8 cellular contexts compared by ENCODE assay signal in the genomic region with DNA sequence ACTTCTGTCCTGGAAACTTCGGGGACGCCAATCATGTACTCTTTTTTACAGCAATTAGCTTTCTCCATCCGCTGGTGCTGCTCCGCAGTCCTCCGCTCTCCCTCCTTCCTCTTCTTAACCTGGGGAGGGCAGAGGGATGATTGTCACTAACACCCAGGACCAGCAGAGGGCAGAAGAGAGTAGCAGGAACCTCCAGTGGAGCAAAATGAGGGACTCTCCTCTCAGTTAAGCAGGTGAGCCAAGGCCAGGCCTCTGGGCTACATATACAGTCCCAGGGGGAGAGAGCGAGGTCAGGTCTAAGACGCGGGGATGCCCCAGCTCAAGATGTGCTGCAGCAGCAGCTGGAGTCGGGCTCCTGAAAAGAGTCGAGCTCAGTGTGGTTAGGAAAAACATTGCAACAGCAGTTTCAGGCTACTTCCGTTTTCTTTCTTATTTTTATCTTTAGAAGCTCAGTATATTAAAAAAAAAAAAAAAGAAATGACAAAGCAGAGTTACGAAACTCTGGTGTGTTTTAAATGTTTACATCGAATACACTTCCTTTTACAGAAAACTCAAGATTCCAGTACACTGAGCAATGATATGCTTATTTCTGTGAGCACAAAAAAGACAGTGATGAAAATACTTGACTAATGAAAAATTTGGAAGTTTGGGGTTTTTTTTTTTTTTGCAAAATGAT. TPM values are rescaled to one million over a fixed set of nuclear protein-coding genes. Genes with fewer than 3 reads are reported as not detected.
A peak's percentile ranks its signal among the peaks of the same experiment; 100 is the strongest.
DNase-seq lines count a peak whose midpoint lies in the region; ATAC-seq and TF ChIP-seq lines count a peak whose summit lies in the region.

No MANE protein-coding gene starts in this region.

- peak; percentile 93 for TF ChIP-seq CTCF in BJ (IDR thresholded peaks at IDR 0.05; ENCODE audit: insufficient read depth, low read depth, low read length)

- peak overlapping the region; percentile 25 for H3K27ac Mint-ChIP-seq in central memory CD8-positive, alpha-beta T cell (ENCODE audit: low read depth)

- DNase-seq in BJ (ENCODE audit: low read depth) (no peak), NCI-H446 (lab: John Stamatoyannopoulos, UW) (peak; percentile 23 to 59), left kidney (ENCODE audit: low read depth, low spot score) (peak; percentile 91)
- DNase-seq in activated CD4-positive, CD25-positive, alpha-beta regulatory T cell treated with anti-CD3 and anti-CD28 coated beads, Interleukin-2, amount 50 U/mL, for 16 hours (ENCODE audit: low read depth, low spot score): peak; percentile 64
- DNase-seq in central memory CD8-positive, alpha-beta T cell (ENCODE audit: low spot score in 2 of 2): peak; percentile 77 to 81
- peak; percentile 79 for DNase-seq in stimulated activated CD4-positive, alpha-beta T cell treated with anti-CD3 and anti-CD28 coated beads, Interleukin-2, amount 100 ng/mL, for 48 hours

- H3K9me3 Mint-ChIP-seq in central memory CD8-positive, alpha-beta T cell: no peaks in the 10 kb centered on the region

- no peaks in the 10 kb centered on the region for H3K27me3 ChIP-seq in BJ (ENCODE audit: control insufficient read depth, insufficient read depth, low read length)

- peaks cover 7% of the 10 kb centered on the region for H3K4me1 Mint-ChIP-seq in central memory CD8-positive, alpha-beta T cell

- H3K36me3 ChIP-seq in BJ (ENCODE audit: control insufficient read depth, insufficient read depth, low read length): no peaks in the 10 kb centered on the region

- CTCF ChIA-PET in BJ (lab: Yijun Ruan, JAX): interaction anchor here (0.7 to 4.7 kb wide), 8 partner anchors 9 to 100 kb away, joined by 3 to 37 read pairs (median 4); no protein-coding TSS in a partner anchor

- H3K36me3 Mint-ChIP-seq in central memory CD8-positive, alpha-beta T cell (ENCODE audit: insufficient read depth): no peaks in the 10 kb centered on the region

- ATAC-seq in GM19324 (IDR thresholded peaks at IDR 0.05; ENCODE audit: low FRiP score, unreplicated experiment) (peak; percentile 100), HG03378 (IDR thresholded peaks at IDR 0.05; ENCODE audit: unreplicated experiment) (peak; percentile 99)
- peak; percentile 93 for ATAC-seq in central memory CD8-positive, alpha-beta T cell (replicated peaks; ENCODE audit: extremely low read depth, poor library complexity, severe bottlenecking)

- POLR2A ChIA-PET in BJ (lab: Charles Lee): no interaction called here

- H3K4me3 Mint-ChIP-seq in central memory CD8-positive, alpha-beta T cell: peak overlapping the region; percentile 61

- H3K4me3 ChIP-seq in BJ (ENCODE audit: low read depth, low read length): peak overlapping the region; percentile 16; the same call in 1 of the 2 replicates

- H3K27me3 Mint-ChIP-seq in central memory CD8-positive, alpha-beta T cell: no peaks in the 10 kb centered on the region

RNA-seq across cellular contexts. Expression of gene NLRP3, which starts 25.7 kb away (rescaled TPM):
- polyA plus RNA-seq in BJ (2011; rRNA removed): 0.02 TPM in 1 of 2 replicates, not detected in the other
- 0.05 TPM in 1 of 2 replicates, not detected in the other for polyA minus RNA-seq in BJ (2011; rRNA and poly(A)+ RNA removed)

RNA-seq across cellular contexts. Expression of gene ZNF496, which starts 58.6 kb away (rescaled TPM):
- 15.1 and 17.8 TPM in 2 replicates for polyA plus RNA-seq in BJ (2011; rRNA removed)
- 19.6 and 26.8 TPM in 2 replicates for polyA minus RNA-seq in BJ (2011; rRNA and poly(A)+ RNA removed)
